In genomic region chr16:85583491-85584181, GRCh38 we compare ENCODE assay signal across 10 cellular contexts. TPM values are rescaled to one million over a fixed set of nuclear protein-coding genes. Genes with fewer than 3 reads are reported as not detected.
DNase-seq lines count a peak whose midpoint lies in the region; ATAC-seq and TF ChIP-seq lines count a peak whose summit lies in the region.
"Had no signal": no experiment of that assay in that cellular context is flagged by ENCODE, and none has a peak within 500 bp of the region (broad histone marks: within the 10 kb centered on the region; RNA-seq: fewer than 3 reads in every experiment).

No MANE protein-coding gene starts in this region.

- DNase-seq in NCI-H2107 treated with DMSO at 0.1 percent for 48 hours (lab: John Stamatoyannopoulos, UW; ENCODE audit: unreplicated experiment) = peak; percentile 57
- DNase-seq in NCI-H2107 (lab: John Stamatoyannopoulos, UW) = no peak
- DNase-seq in T-cell = no peak
- no peak for DNase-seq in hepatocyte (ENCODE audit: low spot score)
- DNase-seq in stimulated activated naive CD8-positive, alpha-beta T cell treated with anti-CD3 and anti-CD28 coated beads, Interleukin-15, Interleukin-2, amounts not matched to agents 100 U/mL and 50 U/mL, for 24 hours = peak; percentile 36
- no peak for DNase-seq in putamen (ENCODE audit: low spot score)
- DNase-seq: cerebellar nuclear complex, NCI-H2029 treated with DMSO at 0.1 percent for 48 hours had no signal

- 60% methylated on average over 22 of the region's 22 CpGs for WGBS in hepatocyte (ENCODE audit: low lambda C conversion rate, missing lambda C conversion rate)

- no peaks in the 10 kb centered on the region for H3K9me2 ChIP-seq in hepatocyte (replicated peaks; ENCODE audit: insufficient read depth)

- H3K4me1 Mint-ChIP-seq in T-cell = peaks cover 23 to 33% (median 31%) of the 10 kb centered on the region in 3 donors

- no peaks in the 10 kb centered on the region for H3K36me3 ChIP-seq in hepatocyte (replicated peaks; ENCODE audit: insufficient read depth, low read depth)

- no peak overlapping the region for H3K4me3 Mint-ChIP-seq in T-cell

- POLR2A ChIA-PET in T-cell (lab: Charles Lee) = no interaction called here

- H3K4me3 ChIP-seq in hepatocyte = no peak overlapping the region

- peaks cover 10% of the 10 kb centered on the region for H3K36me3 Mint-ChIP-seq in T-cell

- peaks cover 85% of the 10 kb centered on the region for H4K20me1 ChIP-seq in hepatocyte (ENCODE audit: insufficient read depth, poor library complexity, severe bottlenecking)

- CTCF ChIA-PET in T-cell (lab: Charles Lee) = no interaction called here

- H2AFZ ChIP-seq in hepatocyte = no peak overlapping the region

- peaks cover 64% of the 10 kb centered on the region for H3K4me1 ChIP-seq in hepatocyte (ENCODE audit: insufficient read depth)

- H3K9me3 Mint-ChIP-seq in T-cell = no peaks in the 10 kb centered on the region

- peaks cover 99% of the 10 kb centered on the region for H3K79me2 ChIP-seq in hepatocyte

- H3K27me3 ChIP-seq in hepatocyte = no peaks in the 10 kb centered on the region

- H3K27me3 Mint-ChIP-seq in T-cell = no peaks in the 10 kb centered on the region

- peak overlapping the region in 1 of 2 donors; percentile 53 for H3K27ac Mint-ChIP-seq in T-cell

- ATAC-seq in T-cell (replicated peaks in 1 of 4) (peak in 3 of 4 experiments; percentile 39 to 71 (median 65)), GM19467 (IDR thresholded peaks at IDR 0.05; ENCODE audit: unreplicated experiment) (no peak), GM21390 (IDR thresholded peaks at IDR 0.05; ENCODE audit: unreplicated experiment) (no peak)
- ATAC-seq in stimulated activated naive CD8-positive, alpha-beta T cell treated with anti-CD3 and anti-CD28 coated beads, Interleukin-15, Interleukin-2, amounts not matched to agents 100 U/mL and 50 U/mL, for 24 hours = peak; percentile 64

- peak overlapping the region; percentile 46 for H3K4me2 ChIP-seq in hepatocyte

- no peak for TF ChIP-seq CTCF in hepatocyte (IDR thresholded peaks at IDR 0.05; ENCODE audit: poor library complexity)

- no peaks in the 10 kb centered on the region for H3K9me3 ChIP-seq in hepatocyte (ENCODE audit: low read depth)

- H3K27ac ChIP-seq in hepatocyte = peak overlapping the region; percentile 86

RNA-seq across cellular contexts. Expression of gene GSE1, which starts 29.5 kb away (rescaled TPM):
- total RNA-seq in T-cell (10 to 100 TPM; 29.1 to 61.7 (median 37.4) TPM), hepatocyte (32.8 and 43.5 TPM in 2 replicates)
- polyA plus RNA-seq in hepatocyte = 27.9 and 33.1 TPM in 2 replicates

Comparison
In these comparisons a context has a peak if more than half of its experiments do, and no peak if none do; other contexts are left out.
1. DNase-seq: peak in NCI-H2107 treated with DMSO at 0.1 percent for 48 hours (single experiment) and stimulated activated naive CD8-positive, alpha-beta T cell treated with anti-CD3 and anti-CD28 coated beads, Interleukin-15, Interleukin-2, amounts not matched to agents 100 U/mL and 50 U/mL, for 24 hours (single experiment); none in NCI-H2107 (single experiment), T-cell (0 of 34), hepatocyte (single experiment) and putamen (single experiment).
2. ATAC-seq: peak in T-cell (3 of 4) and stimulated activated naive CD8-positive, alpha-beta T cell treated with anti-CD3 and anti-CD28 coated beads, Interleukin-15, Interleukin-2, amounts not matched to agents 100 U/mL and 50 U/mL, for 24 hours (single experiment); none in GM19467 (single experiment) and GM21390 (single experiment).